9 cellular contexts compared by ENCODE assay signal in genomic region chr19:11418518-11419506, GRCh38. TPM values are rescaled to one million over a fixed set of nuclear protein-coding genes. Genes with fewer than 3 reads are reported as not detected.
DNase-seq lines count a peak whose midpoint lies in the region; ATAC-seq and TF ChIP-seq lines count a peak whose summit lies in the region.
"Had no signal": no experiment of that assay in that cellular context is flagged by ENCODE, and none has a peak within 500 bp of the region (broad histone marks: within the 10 kb centered on the region; RNA-seq: fewer than 3 reads in every experiment).

A gene with protein sequence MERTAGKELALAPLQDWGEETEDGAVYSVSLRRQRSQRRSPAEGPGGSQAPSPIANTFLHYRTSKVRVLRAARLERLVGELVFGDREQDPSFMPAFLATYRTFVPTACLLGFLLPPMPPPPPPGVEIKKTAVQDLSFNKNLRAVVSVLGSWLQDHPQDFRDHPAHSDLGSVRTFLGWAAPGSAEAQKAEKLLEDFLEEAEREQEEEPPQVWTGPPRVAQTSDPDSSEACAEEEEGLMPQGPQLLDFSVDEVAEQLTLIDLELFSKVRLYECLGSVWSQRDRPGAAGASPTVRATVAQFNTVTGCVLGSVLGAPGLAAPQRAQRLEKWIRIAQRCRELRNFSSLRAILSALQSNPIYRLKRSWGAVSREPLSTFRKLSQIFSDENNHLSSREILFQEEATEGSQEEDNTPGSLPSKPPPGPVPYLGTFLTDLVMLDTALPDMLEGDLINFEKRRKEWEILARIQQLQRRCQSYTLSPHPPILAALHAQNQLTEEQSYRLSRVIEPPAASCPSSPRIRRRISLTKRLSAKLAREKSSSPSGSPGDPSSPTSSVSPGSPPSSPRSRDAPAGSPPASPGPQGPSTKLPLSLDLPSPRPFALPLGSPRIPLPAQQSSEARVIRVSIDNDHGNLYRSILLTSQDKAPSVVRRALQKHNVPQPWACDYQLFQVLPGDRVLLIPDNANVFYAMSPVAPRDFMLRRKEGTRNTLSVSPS (minus strand): TSS chr19:11419314. CDS start chr19:11419278, 36 bp downstream.

- H2AFZ ChIP-seq in hepatocyte = peak within 1 kb of the TSS; percentile 76

- peak within 1 kb of the TSS; percentile 62 for H3K4me3 ChIP-seq in hepatocyte
- peak within 1 kb of the TSS; percentile 45 to 55 (median 48) for H3K4me3 ChIP-seq in gastrocnemius medialis
- H3K4me3 ChIP-seq: SK-N-MC had no signal

- intact Hi-C loops in gastrocnemius medialis (cut with DNase I; ENCODE audit: low total_unique reads) = no loop called here

- 3% methylated on average over 42 of the region's 73 CpGs for WGBS in hepatocyte (ENCODE audit: low lambda C conversion rate, missing lambda C conversion rate)

- peak within 1 kb of the TSS; percentile 91 for H3K4me2 ChIP-seq in hepatocyte

- ATAC-seq in gastrocnemius medialis (peak in 1 of 2 donors; percentile 31), HG02981 (IDR thresholded peaks at IDR 0.05; ENCODE audit: unreplicated experiment) (no peak)

- no peaks in the 10 kb centered on the region for H3K9me3 ChIP-seq in hepatocyte (ENCODE audit: low read depth)
- H3K9me3 ChIP-seq in gastrocnemius medialis = no peaks in the 10 kb centered on the region

- DNase-seq in NCI-H345 (lab: John Stamatoyannopoulos, UW) (peak; percentile 41), NCI-H345 treated with DMSO at 0.1 percent for 48 hours (lab: John Stamatoyannopoulos, UW; ENCODE audit: unreplicated experiment) (no peak), SHP77 treated with DMSO at 0.1 percent for 48 hours (lab: John Stamatoyannopoulos, UW) (peak; percentile 11), hepatocyte (ENCODE audit: low spot score) (peak; percentile 83), gastrocnemius medialis (no peak), NCI-H1092 (lab: John Stamatoyannopoulos, UW) (no peak), NCI-H2171 treated with DMSO at 0.1 percent for 48 hours (lab: John Stamatoyannopoulos, UW) (no peak)

- peaks cover 6% of the 10 kb centered on the region for H3K79me2 ChIP-seq in hepatocyte

- peak within 1 kb of the TSS; percentile 91 for H3K27ac ChIP-seq in hepatocyte
- H3K27ac ChIP-seq in gastrocnemius medialis = peak within 1 kb of the TSS; percentile 54 to 67 (median 66)
- H3K27ac ChIP-seq: SK-N-MC had no signal

- no peaks in the 10 kb centered on the region for H3K9me2 ChIP-seq in hepatocyte (replicated peaks; ENCODE audit: insufficient read depth)

- peak; percentile 5 for TF ChIP-seq CTCF in hepatocyte (IDR thresholded peaks at IDR 0.05; ENCODE audit: poor library complexity)
- TF ChIP-seq CTCF in gastrocnemius medialis (IDR thresholded peaks at IDR 0.05 in 4 of 5, conservative IDR thresholded peaks at IDR 0.05 in 1 of 5) = no peak

- H3K4me1 ChIP-seq in hepatocyte (ENCODE audit: insufficient read depth) (peaks cover 21% of the 10 kb centered on the region), gastrocnemius medialis (peaks cover 4 to 21% of the 10 kb centered on the region in 2 donors)

- no peaks in the 10 kb centered on the region for H4K20me1 ChIP-seq in hepatocyte (ENCODE audit: insufficient read depth, poor library complexity, severe bottlenecking)

- no peak for TF ChIP-seq POLR2A in gastrocnemius medialis (IDR thresholded peaks at IDR 0.05)

- peaks cover 5% of the 10 kb centered on the region for H3K27me3 ChIP-seq in hepatocyte
- peaks cover 56 to 59% (median 58%) of the 10 kb centered on the region in 3 donors for H3K27me3 ChIP-seq in gastrocnemius medialis

- in situ Hi-C loops in gastrocnemius medialis (cut with MboI; ENCODE audit: low sequenced_read_pairs in 4 of 4) = no loop called here

- H3K36me3 ChIP-seq in hepatocyte (replicated peaks; ENCODE audit: insufficient read depth, low read depth) (no peaks in the 10 kb centered on the region), gastrocnemius medialis (no peaks in the 10 kb centered on the region)

RNA-seq across cellular contexts. Expression of the gene that starts here (rescaled TPM):
- total RNA-seq in hepatocyte (20.6 and 27.6 TPM in 2 replicates), gastrocnemius medialis (1 to 10 TPM in 2 of 4 donors, under 1 TPM in 2; 0.33 to 7.0 (median 1.3) TPM)
- polyA plus RNA-seq in hepatocyte = 55.6 and 94.8 TPM in 2 replicates

Comparison
In these comparisons a context has a peak if more than half of its experiments do, and no peak if none do; other contexts are left out.
1. DNase-seq: peak in NCI-H345 (single experiment), SHP77 treated with DMSO at 0.1 percent for 48 hours (single experiment) and hepatocyte (single experiment); none in NCI-H345 treated with DMSO at 0.1 percent for 48 hours (single experiment), gastrocnemius medialis (0 of 2), NCI-H1092 (single experiment) and NCI-H2171 treated with DMSO at 0.1 percent for 48 hours (single experiment).